Comparison of ENCODE assay signal across 25 cellular contexts in genomic region chr9:38367898-38368297, GRCh38. TPM values are rescaled to one million over a fixed set of nuclear protein-coding genes. Genes with fewer than 3 reads are reported as not detected.
"Had no signal": no experiment of that assay in that cellular context is flagged by ENCODE, and none has a peak within 500 bp of the region (broad histone marks: within the 10 kb centered on the region; RNA-seq: fewer than 3 reads in every experiment).

No MANE protein-coding gene starts in this region.

- ATAC-seq: effector memory CD8-positive, alpha-beta T cell; esophagus mucosa; foreskin keratinocyte; gastrocnemius medialis; gastroesophageal sphincter; heart left ventricle; heart right ventricle had no signal

- H3K4me2 ChIP-seq: hepatocyte had no signal

- H3K27ac ChIP-seq: colonic mucosa, coronary artery, dorsolateral prefrontal cortex, epithelial cell of prostate, esophagus muscularis mucosa, esophagus squamous epithelium, foreskin keratinocyte, gastrocnemius medialis, gastroesophageal sphincter, heart left ventricle, heart right ventricle, hepatocyte had no signal

- H3K4me1 ChIP-seq: colonic mucosa, foreskin keratinocyte had no signal

- H3K4me3 ChIP-seq: colonic mucosa, coronary artery, dorsolateral prefrontal cortex, esophagus muscularis mucosa, esophagus squamous epithelium, gastrocnemius medialis, gastroesophageal sphincter, heart left ventricle, heart right ventricle, hepatocyte had no signal

- H2AFZ ChIP-seq: hepatocyte had no signal

- H3K79me2 ChIP-seq: hepatocyte had no signal

- DNase-seq: colonic mucosa; cortex of kidney; dermis blood vessel endothelial cell; effector CD4-positive, alpha-beta T cell; effector CD8-positive, alpha-beta T cell; effector memory CD4-positive, alpha-beta T cell; effector memory CD8-positive, alpha-beta T cell; erythroblast; esophagus squamous epithelium; foreskin fibroblast; foreskin keratinocyte; foreskin melanocyte; gastrocnemius medialis; glutamatergic neuron; heart left ventricle; heart right ventricle had no signal

- H3K27me3 ChIP-seq: colonic mucosa, esophagus muscularis mucosa, gastrocnemius medialis, gastroesophageal sphincter, heart left ventricle, hepatocyte had no signal

- H3K36me3 ChIP-seq: colonic mucosa, esophagus muscularis mucosa, esophagus squamous epithelium, gastrocnemius medialis, gastroesophageal sphincter, heart left ventricle, heart right ventricle had no signal

- H3K9me3 ChIP-seq: colonic mucosa, esophagus muscularis mucosa, esophagus squamous epithelium, gastrocnemius medialis, gastroesophageal sphincter, heart left ventricle, heart right ventricle had no signal

RNA-seq across cellular contexts. Expression of gene IGFBPL1, which starts 56.4 kb away (rescaled TPM):
- polyA plus RNA-seq: endothelial cell of umbilical vein, fibroblast of lung, foreskin keratinocyte, heart left ventricle, heart right ventricle had no signal
